ENCODE assay signal across 27 cellular contexts in genomic region chr3:10919636-10920035, GRCh38.
DNase-seq lines count a peak whose midpoint lies in the region; ATAC-seq, FAIRE-seq and TF ChIP-seq lines count a peak whose summit lies in the region.
"Had no signal": no experiment of that assay in that cellular context is flagged by ENCODE, and none has a peak within 500 bp of the region (broad histone marks: within the 10 kb centered on the region; RNA-seq: fewer than 3 reads in every experiment).

No MANE protein-coding gene starts in this region.

- in situ Hi-C loops in K562 (cut with MboI): no loop called here
- in situ Hi-C loops in HepG2 (cut with HindIII; ENCODE audit: extremely low pct_ligation_motif_present, low pct_unique_long_range_greater_than_20kb): no loop called here

- no TSS peak for BruUV-seq in K562 (replicated peaks; lab: Mats Ljungman, UMichigan)
- BruUV-seq in HepG2 (replicated peaks; lab: Mats Ljungman, UMichigan): no TSS peak

- H4K20me1 ChIP-seq in K562 (replicated peaks; ENCODE audit: control insufficient read depth, insufficient read depth, low read length) (0 out of 2 replicates have a peak, but pooled peaks cover 5% of the 10 kb centered on the region), HepG2 (ENCODE audit: insufficient read depth, low read length) (no peaks in the 10 kb centered on the region)
- H4K20me1 ChIP-seq: BLaER1 had no signal

- TF ChIP-seq EP300 in K562 (IDR thresholded peaks at IDR 0.05; ENCODE audit: low read length) (no peak), HepG2 (IDR thresholded peaks at IDR 0.05; ENCODE audit: low read depth in 2 of 2, low read length in 2 of 2) (no peak), HepG2 (CRISPR knock-in tag; IDR thresholded peaks at IDR 0.05; ENCODE audit: borderline replicate concordance) (no peak)

- H3K9ac ChIP-seq in K562 (ENCODE audit: insufficient read depth in 1 of 2, low read depth in 2 of 2, low read length in 2 of 2) (no peak overlapping the region), HepG2 (ENCODE audit: insufficient read depth, low read depth, low read length) (no peak overlapping the region)
- H3K9ac ChIP-seq: BLaER1 had no signal

- intact Hi-C loops in K562 (cut with micrococcal nuclease): no loop called here
- intact Hi-C loops in HepG2 (cut with micrococcal nuclease; ENCODE audit: unreplicated experiment): no loop called here

- no peaks in the 10 kb centered on the region for H3K36me3 ChIP-seq in K562 (ENCODE audit: control insufficient read depth, insufficient read depth, low read length)
- H3K36me3 ChIP-seq in HepG2 (replicated peaks in 1 of 2; ENCODE audit: control insufficient read depth in 1 of 2, insufficient read depth in 2 of 2, low read length in 2 of 2): peaks cover 3 to 25% of the 10 kb centered on the region in 2 experiments; a peak in 4 of 5 replicates
- H3K36me3 ChIP-seq: BE2C, BLaER1 had no signal

- H3K79me2 ChIP-seq in K562 (ENCODE audit: control insufficient read depth, insufficient read depth, low read length) (no peaks in the 10 kb centered on the region), HepG2 (ENCODE audit: insufficient read depth, low read length) (no peaks in the 10 kb centered on the region)

- WGBS in K562 (ENCODE audit: insufficient coverage, low coverage, missing lambda C conversion rate): 3% methylated on average over 5 of the region's 5 CpGs
- WGBS in HepG2 (ENCODE audit: low lambda C conversion rate): 61% methylated on average over 4 of the region's 5 CpGs

- TF ChIP-seq POLR2A in K562 (conservative IDR thresholded peaks at IDR 0.05): no peak
- TF ChIP-seq POLR2A in HepG2 (IDR thresholded peaks at IDR 0.05; ENCODE audit: insufficient read depth in 1 of 2, low read depth in 2 of 2, low read length in 2 of 2): no peak

- H3K4me1 ChIP-seq in K562 (replicated peaks in 1 of 2; ENCODE audit: control insufficient read depth in 2 of 2, insufficient read depth in 2 of 2, low read length in 2 of 2): no peaks in the 10 kb centered on the region
- H3K4me1 ChIP-seq in HepG2 (ENCODE audit: insufficient read depth, low read length): no peaks in the 10 kb centered on the region
- H3K4me1 ChIP-seq: BE2C had no signal

- H2AFZ ChIP-seq in K562 (ENCODE audit: low read depth, low read length): no peak overlapping the region
- H2AFZ ChIP-seq in HepG2 (ENCODE audit: low read length): no peak overlapping the region

- ATAC-seq in K562: no peak
- ATAC-seq in HepG2: no peak
- ATAC-seq: GM12878 had no signal

- no peaks in the 10 kb centered on the region for H3K9me1 ChIP-seq in K562 (ENCODE audit: control insufficient read depth, insufficient read depth, low read length)

- CTCF ChIA-PET in K562 (lab: Yijun Ruan, JAX; ENCODE audit: low intra/inter-chr PET ratio) (no interaction called here), HepG2 (lab: Yijun Ruan, JAX; ENCODE audit: low intra/inter-chr PET ratio, low total read pairs) (no interaction called here)

- TF ChIP-seq RAD21 in K562 (CRISPR knock-in tag; conservative IDR thresholded peaks at IDR 0.05 in 1 of 2, IDR thresholded peaks at IDR 0.05 in 1 of 2) (no peak), HepG2 (CRISPR knock-in tag; IDR thresholded peaks at IDR 0.05) (no peak)

- TF ChIP-seq CTCF in K562 (IDR thresholded peaks at IDR 0.05 in 2 of 3, conservative IDR thresholded peaks at IDR 0.05 in 1 of 3; ENCODE audit: insufficient read depth in 2 of 3, low read depth in 1 of 3, low read length in 3 of 3) (no peak), coronary artery (IDR thresholded peaks at IDR 0.05) (no peak), HepG2 (CRISPR knock-in tag; IDR thresholded peaks at IDR 0.05) (no peak)

- no peak for FAIRE-seq in K562 (lab: Jason Lieb, UNC)
- no peak for FAIRE-seq in HepG2 (lab: Jason Lieb, UNC)
- peak; percentile 35 for FAIRE-seq in urothelium cell line (lab: Jason Lieb, UNC)
- FAIRE-seq: A204.1, GM12878, GM12892, GM18507 had no signal

- H3K9me3 ChIP-seq in K562 (replicated peaks; ENCODE audit: control insufficient read depth, insufficient read depth, low read depth, low read length) (no peaks in the 10 kb centered on the region), HepG2 (ENCODE audit: low read length) (no peaks in the 10 kb centered on the region)
- H3K9me3 ChIP-seq: BE2C had no signal

- DNase-seq in K562 (ENCODE audit: extremely low read depth in 1 of 4, low spot score in 3 of 4) (no peak), coronary artery (ENCODE audit: low spot score) (peak; percentile 33), HepG2 (ENCODE audit: low spot score) (no peak), urothelium cell line (ENCODE audit: low spot score) (no peak), NCI-H2029 (lab: John Stamatoyannopoulos, UW) (no peak)
- DNase-seq in activated CD4-positive, CD25-positive, alpha-beta regulatory T cell (lab: John Stamatoyannopoulos, UW): no peak
- no peak for DNase-seq in activated CD4-positive, alpha-beta T cell treated with anti-CD3 and anti-CD28 coated beads for 4 hours
- DNase-seq: 8988T; ACHN; BE2C; C1 segment of cervical spinal cord; CD4-positive, alpha-beta memory T cell; CD4-positive, CD25-positive, alpha-beta regulatory T cell; CD8-positive, alpha-beta memory T cell; COR-L47; DMS 273 treated with DMSO at 0.1 percent for 48 hours; DMS153; DMS53; DMS79; DND-41; EL; GDM1 had no signal

- H3K4me2 ChIP-seq in K562 (ENCODE audit: insufficient read depth, low read length) (no peak overlapping the region), HepG2 (ENCODE audit: low read depth, low read length) (no peak overlapping the region)
- H3K4me2 ChIP-seq: BLaER1 had no signal

- POLR2A ChIA-PET in K562 (lab: Yijun Ruan, JAX) (interaction anchor here (0.6 kb wide), 1 partner anchor 17 kb away, joined by 4 read pairs; no protein-coding TSS in a partner anchor), HepG2 (lab: Yijun Ruan, JAX) (no interaction called here)

- H3K27ac ChIP-seq in K562 (ENCODE audit: extremely low read depth, low read depth, low read length) (no peak overlapping the region), coronary artery (no peak overlapping the region), HepG2 (ENCODE audit: extremely low read length, insufficient read depth, low read length) (no peak overlapping the region)
- H3K27ac ChIP-seq: BLaER1 had no signal

- H3K27me3 ChIP-seq in K562 (ENCODE audit: control insufficient read depth in 2 of 2, insufficient read depth in 2 of 2, low read length in 2 of 2) (peaks cover 0 to 19% of the 10 kb centered on the region in 2 experiments; a peak in 3 of 5 replicates), HepG2 (ENCODE audit: control insufficient read depth in 1 of 2, insufficient read depth in 2 of 2, low read length in 2 of 2) (no peaks in the 10 kb centered on the region; a peak in 1 of 5 replicates)
- H3K27me3 ChIP-seq: BE2C, BLaER1 had no signal

- H3K4me3 ChIP-seq in K562: no peak overlapping the region
- no peak overlapping the region for H3K4me3 ChIP-seq in coronary artery
- no peak overlapping the region for H3K4me3 ChIP-seq in HepG2 (replicated peaks in 1 of 3; ENCODE audit: insufficient read depth in 1 of 3, low read depth in 2 of 3, low read length in 3 of 3)
- H3K4me3 ChIP-seq: BLaER1, GM12878 had no signal

TF ChIP-seq in K562, 482 proteins besides CTCF, POLR2A, EP300 and RAD21:
- TF ChIP-seq RBM25 (IDR thresholded peaks at IDR 0.05; ENCODE audit: low read depth, low read length, severe bottlenecking): peak; percentile 47
- TF ChIP-seq ESRRA (IDR thresholded peaks at IDR 0.05; ENCODE audit: borderline replicate concordance, low read depth): peak; percentile 64; the same call in 1 of the 2 replicates
- no peak for TF ChIP-seq EWSR1 (IDR thresholded peaks at IDR 0.05; ENCODE audit: borderline replicate concordance, low read depth, partially characterized antibody)
TF ChIP-seq in K562: peak in this region for 2.

TF ChIP-seq in HepG2, 621 proteins besides CTCF, POLR2A, EP300 and RAD21:
- TF ChIP-seq MAFF (IDR thresholded peaks at IDR 0.05; ENCODE audit: low read depth, low read length) (no peak), ZNF629 (CRISPR knock-in tag; conservative IDR thresholded peaks at IDR 0.05) (peak; percentile 84)
- TF ChIP-seq, protein P1, sequence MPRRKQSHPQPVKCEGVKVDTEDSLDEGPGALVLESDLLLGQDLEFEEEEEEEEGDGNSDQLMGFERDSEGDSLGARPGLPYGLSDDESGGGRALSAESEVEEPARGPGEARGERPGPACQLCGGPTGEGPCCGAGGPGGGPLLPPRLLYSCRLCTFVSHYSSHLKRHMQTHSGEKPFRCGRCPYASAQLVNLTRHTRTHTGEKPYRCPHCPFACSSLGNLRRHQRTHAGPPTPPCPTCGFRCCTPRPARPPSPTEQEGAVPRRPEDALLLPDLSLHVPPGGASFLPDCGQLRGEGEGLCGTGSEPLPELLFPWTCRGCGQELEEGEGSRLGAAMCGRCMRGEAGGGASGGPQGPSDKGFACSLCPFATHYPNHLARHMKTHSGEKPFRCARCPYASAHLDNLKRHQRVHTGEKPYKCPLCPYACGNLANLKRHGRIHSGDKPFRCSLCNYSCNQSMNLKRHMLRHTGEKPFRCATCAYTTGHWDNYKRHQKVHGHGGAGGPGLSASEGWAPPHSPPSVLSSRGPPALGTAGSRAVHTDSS (CRISPR knock-in tag; conservative IDR thresholded peaks at IDR 0.05): no peak
- TF ChIP-seq, protein P2, sequence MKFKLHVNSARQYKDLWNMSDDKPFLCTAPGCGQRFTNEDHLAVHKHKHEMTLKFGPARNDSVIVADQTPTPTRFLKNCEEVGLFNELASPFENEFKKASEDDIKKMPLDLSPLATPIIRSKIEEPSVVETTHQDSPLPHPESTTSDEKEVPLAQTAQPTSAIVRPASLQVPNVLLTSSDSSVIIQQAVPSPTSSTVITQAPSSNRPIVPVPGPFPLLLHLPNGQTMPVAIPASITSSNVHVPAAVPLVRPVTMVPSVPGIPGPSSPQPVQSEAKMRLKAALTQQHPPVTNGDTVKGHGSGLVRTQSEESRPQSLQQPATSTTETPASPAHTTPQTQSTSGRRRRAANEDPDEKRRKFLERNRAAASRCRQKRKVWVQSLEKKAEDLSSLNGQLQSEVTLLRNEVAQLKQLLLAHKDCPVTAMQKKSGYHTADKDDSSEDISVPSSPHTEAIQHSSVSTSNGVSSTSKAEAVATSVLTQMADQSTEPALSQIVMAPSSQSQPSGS (CRISPR knock-in tag; IDR thresholded peaks at IDR 0.05): no peak
TF ChIP-seq in HepG2: peak in this region for 1.

Comparison
In these comparisons a context has a peak if more than half of its experiments do, and no peak if none do; other contexts are left out.
1. Of the 241 proteins assayed by ChIP-seq in both HepG2 and K562: peak only in HepG2: none; only in K562: ESRRA; in both: none; in neither: 240.